In the genomic region with DNA sequence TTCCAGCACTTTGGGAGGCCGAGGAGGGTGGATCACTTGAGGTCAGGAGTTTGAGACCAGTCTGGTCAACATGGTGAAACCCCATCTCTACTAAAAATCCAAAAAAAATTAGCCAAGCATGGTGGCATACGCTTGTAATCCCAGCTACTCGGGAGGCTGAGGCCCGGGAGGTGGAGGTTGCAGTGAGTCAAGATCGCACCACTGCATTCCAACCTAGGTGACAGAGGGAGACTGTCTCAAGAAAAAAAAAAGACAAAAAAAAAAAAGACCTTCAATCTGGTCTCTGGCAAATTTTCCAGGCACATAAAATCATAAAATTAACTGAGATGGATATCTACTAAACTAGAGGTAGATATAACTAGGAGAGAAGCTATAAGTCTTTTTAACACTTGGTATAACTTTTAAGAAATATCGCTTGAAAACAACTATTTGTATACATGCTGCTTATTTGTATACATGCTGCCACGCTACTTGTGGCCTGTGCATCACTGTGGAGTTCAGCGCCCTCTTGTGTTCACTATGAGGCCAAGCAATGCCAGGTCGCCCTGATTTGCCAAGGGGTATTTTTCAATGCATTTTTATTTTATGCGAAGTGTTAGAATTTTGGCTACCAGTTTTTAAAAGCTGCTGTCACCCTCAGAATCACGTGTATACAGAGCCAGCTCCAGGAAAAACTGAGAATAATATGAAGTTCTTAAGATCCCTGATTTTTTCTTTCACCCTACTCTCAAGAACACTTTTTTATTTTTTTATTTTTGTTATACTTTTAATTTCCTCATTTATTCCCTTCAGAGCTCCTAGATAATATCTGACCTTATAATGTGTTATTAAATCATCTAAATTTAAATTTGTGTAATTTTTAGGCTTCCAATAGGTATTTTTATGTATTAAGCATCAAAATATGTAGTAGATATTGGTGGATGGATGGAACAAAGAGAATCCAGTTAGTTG, we compare ENCODE assay signal across 1 cellular context.
TF ChIP-seq lines count a peak whose summit lies in the region.

No MANE protein-coding gene starts in this region.

TF ChIP-seq in HepG2, 621 proteins besides CTCF, POLR2A, EP300 and RAD21 (continued from another document):
- TF ChIP-seq, protein P1, sequence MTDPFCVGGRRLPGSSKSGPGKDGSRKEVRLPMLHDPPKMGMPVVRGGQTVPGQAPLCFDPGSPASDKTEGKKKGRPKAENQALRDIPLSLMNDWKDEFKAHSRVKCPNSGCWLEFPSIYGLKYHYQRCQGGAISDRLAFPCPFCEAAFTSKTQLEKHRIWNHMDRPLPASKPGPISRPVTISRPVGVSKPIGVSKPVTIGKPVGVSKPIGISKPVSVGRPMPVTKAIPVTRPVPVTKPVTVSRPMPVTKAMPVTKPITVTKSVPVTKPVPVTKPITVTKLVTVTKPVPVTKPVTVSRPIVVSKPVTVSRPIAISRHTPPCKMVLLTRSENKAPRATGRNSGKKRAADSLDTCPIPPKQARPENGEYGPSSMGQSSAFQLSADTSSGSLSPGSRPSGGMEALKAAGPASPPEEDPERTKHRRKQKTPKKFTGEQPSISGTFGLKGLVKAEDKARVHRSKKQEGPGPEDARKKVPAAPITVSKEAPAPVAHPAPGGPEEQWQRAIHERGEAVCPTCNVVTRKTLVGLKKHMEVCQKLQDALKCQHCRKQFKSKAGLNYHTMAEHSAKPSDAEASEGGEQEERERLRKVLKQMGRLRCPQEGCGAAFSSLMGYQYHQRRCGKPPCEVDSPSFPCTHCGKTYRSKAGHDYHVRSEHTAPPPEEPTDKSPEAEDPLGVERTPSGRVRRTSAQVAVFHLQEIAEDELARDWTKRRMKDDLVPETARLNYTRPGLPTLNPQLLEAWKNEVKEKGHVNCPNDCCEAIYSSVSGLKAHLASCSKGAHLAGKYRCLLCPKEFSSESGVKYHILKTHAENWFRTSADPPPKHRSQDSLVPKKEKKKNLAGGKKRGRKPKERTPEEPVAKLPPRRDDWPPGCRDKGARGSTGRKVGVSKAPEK (CRISPR knock-in tag; IDR thresholded peaks at IDR 0.05; ENCODE audit: borderline replicate concordance): no peak
- peak; percentile 87 for TF ChIP-seq STAG1 (CRISPR knock-in tag; IDR thresholded peaks at IDR 0.05)
- no peak for TF ChIP-seq KAT2B (IDR thresholded peaks at IDR 0.05; ENCODE audit: borderline replicate concordance, low read depth, low read length)
- TF ChIP-seq, protein P2, sequence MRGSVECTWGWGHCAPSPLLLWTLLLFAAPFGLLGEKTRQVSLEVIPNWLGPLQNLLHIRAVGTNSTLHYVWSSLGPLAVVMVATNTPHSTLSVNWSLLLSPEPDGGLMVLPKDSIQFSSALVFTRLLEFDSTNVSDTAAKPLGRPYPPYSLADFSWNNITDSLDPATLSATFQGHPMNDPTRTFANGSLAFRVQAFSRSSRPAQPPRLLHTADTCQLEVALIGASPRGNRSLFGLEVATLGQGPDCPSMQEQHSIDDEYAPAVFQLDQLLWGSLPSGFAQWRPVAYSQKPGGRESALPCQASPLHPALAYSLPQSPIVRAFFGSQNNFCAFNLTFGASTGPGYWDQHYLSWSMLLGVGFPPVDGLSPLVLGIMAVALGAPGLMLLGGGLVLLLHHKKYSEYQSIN (CRISPR knock-in tag; IDR thresholded peaks at IDR 0.05; ENCODE audit: borderline replicate concordance): no peak
- TF ChIP-seq TEAD3 (CRISPR knock-in tag; optimal IDR thresholded peaks at IDR 0.05; ENCODE audit: borderline replicate concordance): peak; percentile 62
- TF ChIP-seq ZKSCAN8 (CRISPR knock-in tag; IDR thresholded peaks at IDR 0.05; ENCODE audit: borderline replicate concordance): no peak
- peak; percentile 68; the same call in 1 of the 2 replicates for TF ChIP-seq SMC3 (IDR thresholded peaks at IDR 0.05; ENCODE audit: low read length)
- no peak for TF ChIP-seq ZNF256 (CRISPR knock-in tag; conservative IDR thresholded peaks at IDR 0.05)
- TF ChIP-seq ZNF331 (CRISPR knock-in tag; IDR thresholded peaks at IDR 0.05): no peak
- TF ChIP-seq, protein P3, sequence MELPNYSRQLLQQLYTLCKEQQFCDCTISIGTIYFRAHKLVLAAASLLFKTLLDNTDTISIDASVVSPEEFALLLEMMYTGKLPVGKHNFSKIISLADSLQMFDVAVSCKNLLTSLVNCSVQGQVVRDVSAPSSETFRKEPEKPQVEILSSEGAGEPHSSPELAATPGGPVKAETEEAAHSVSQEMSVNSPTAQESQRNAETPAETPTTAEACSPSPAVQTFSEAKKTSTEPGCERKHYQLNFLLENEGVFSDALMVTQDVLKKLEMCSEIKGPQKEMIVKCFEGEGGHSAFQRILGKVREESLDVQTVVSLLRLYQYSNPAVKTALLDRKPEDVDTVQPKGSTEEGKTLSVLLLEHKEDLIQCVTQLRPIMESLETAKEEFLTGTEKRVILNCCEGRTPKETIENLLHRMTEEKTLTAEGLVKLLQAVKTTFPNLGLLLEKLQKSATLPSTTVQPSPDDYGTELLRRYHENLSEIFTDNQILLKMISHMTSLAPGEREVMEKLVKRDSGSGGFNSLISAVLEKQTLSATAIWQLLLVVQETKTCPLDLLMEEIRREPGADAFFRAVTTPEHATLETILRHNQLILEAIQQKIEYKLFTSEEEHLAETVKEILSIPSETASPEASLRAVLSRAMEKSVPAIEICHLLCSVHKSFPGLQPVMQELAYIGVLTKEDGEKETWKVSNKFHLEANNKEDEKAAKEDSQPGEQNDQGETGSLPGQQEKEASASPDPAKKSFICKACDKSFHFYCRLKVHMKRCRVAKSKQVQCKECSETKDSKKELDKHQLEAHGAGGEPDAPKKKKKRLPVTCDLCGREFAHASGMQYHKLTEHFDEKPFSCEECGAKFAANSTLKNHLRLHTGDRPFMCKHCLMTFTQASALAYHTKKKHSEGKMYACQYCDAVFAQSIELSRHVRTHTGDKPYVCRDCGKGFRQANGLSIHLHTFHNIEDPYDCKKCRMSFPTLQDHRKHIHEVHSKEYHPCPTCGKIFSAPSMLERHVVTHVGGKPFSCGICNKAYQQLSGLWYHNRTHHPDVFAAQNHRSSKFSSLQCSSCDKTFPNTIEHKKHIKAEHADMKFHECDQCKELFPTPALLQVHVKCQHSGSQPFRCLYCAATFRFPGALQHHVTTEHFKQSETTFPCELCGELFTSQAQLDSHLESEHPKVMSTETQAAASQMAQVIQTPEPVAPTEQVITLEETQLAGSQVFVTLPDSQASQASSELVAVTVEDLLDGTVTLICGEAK (IDR thresholded peaks at IDR 0.05): no peak
- TF ChIP-seq, protein P3 (CRISPR knock-in tag; IDR thresholded peaks at IDR 0.05): no peak
- no peak for TF ChIP-seq ZNF329 (CRISPR knock-in tag; IDR thresholded peaks at IDR 0.05; ENCODE audit: low read depth)
